ENCODE assay signal across 1 cellular context in genomic region chr17:57130708-57131461, GRCh38.
TF ChIP-seq lines count a peak whose summit lies in the region.

No MANE protein-coding gene starts in this region.

TF ChIP-seq in K562, 482 proteins besides CTCF, POLR2A, EP300 and RAD21 (continued from another document and continues in another):
- TF ChIP-seq TSHZ1 (CRISPR knock-in tag; IDR thresholded peaks at IDR 0.05) (no peak), ZBTB12 (CRISPR knock-in tag; IDR thresholded peaks at IDR 0.05) (no peak), HDAC3 (IDR thresholded peaks at IDR 0.05; ENCODE audit: borderline replicate concordance, partially characterized antibody) (no peak), HINFP (tag; conservative IDR thresholded peaks at IDR 0.05; ENCODE audit: low read depth) (no peak), ZZZ3 (IDR thresholded peaks at IDR 0.05) (no peak), NELFE (IDR thresholded peaks at IDR 0.05; ENCODE audit: insufficient read depth, insufficient read length) (no peak), IFI16 (CRISPR knock-in tag; IDR thresholded peaks at IDR 0.05) (no peak), SLC30A9 (CRISPR knock-in tag; IDR thresholded peaks at IDR 0.05) (no peak), DPF2 (IDR thresholded peaks at IDR 0.05) (no peak), ZHX1 (conservative IDR thresholded peaks at IDR 0.05; ENCODE audit: low read length) (no peak), ZBTB9 (CRISPR knock-in tag; IDR thresholded peaks at IDR 0.05) (no peak), PHF20 (IDR thresholded peaks at IDR 0.05; ENCODE audit: partially characterized antibody) (no peak), HDAC8 (tag; IDR thresholded peaks at IDR 0.05) (no peak), FIP1L1 (IDR thresholded peaks at IDR 0.05; ENCODE audit: low read depth, low read length, poor library complexity, severe bottlenecking) (no peak), ARID3B (CRISPR knock-in tag; IDR thresholded peaks at IDR 0.05; ENCODE audit: borderline replicate concordance) (no peak), STAG1 (CRISPR knock-in tag; IDR thresholded peaks at IDR 0.05; ENCODE audit: borderline replicate concordance) (peak; percentile 68; the same call in 1 of the 2 replicates), EGR1 (conservative IDR thresholded peaks at IDR 0.05) (no peak), EZH2 (IDR thresholded peaks at IDR 0.05; ENCODE audit: borderline replicate concordance, low read depth, low read length) (no peak), ZFX (CRISPR knock-in tag; IDR thresholded peaks at IDR 0.05) (no peak), SMARCE1 (IDR thresholded peaks at IDR 0.05) (no peak), CREM (IDR thresholded peaks at IDR 0.05; ENCODE audit: low read depth) (peak; percentile 37; the same call in 1 of the 2 replicates), KLF1 (tag; IDR thresholded peaks at IDR 0.05) (no peak), FOXP1 (CRISPR knock-in tag; IDR thresholded peaks at IDR 0.05) (no peak), CEBPB (tag; IDR thresholded peaks at IDR 0.05) (peak; percentile 53), FOXK2 (conservative IDR thresholded peaks at IDR 0.05 in 1 of 2, IDR thresholded peaks at IDR 0.05 in 1 of 2; ENCODE audit: low read depth in 2 of 2) (no peak), ZNF354B (CRISPR knock-in tag; IDR thresholded peaks at IDR 0.05) (no peak), SMC3 (conservative IDR thresholded peaks at IDR 0.05; ENCODE audit: insufficient read depth, low read depth, low read length) (peak; percentile 79), FOXA3 (CRISPR knock-in tag; conservative IDR thresholded peaks at IDR 0.05 in 1 of 2, IDR thresholded peaks at IDR 0.05 in 1 of 2) (no peak), NUFIP1 (IDR thresholded peaks at IDR 0.05; ENCODE audit: partially characterized antibody) (no peak), ZFP1 (CRISPR knock-in tag; IDR thresholded peaks at IDR 0.05) (no peak), ZNF609 (CRISPR knock-in tag; IDR thresholded peaks at IDR 0.05; ENCODE audit: borderline replicate concordance) (no peak), ETS2 (tag; IDR thresholded peaks at IDR 0.05; ENCODE audit: borderline replicate concordance, poor library complexity, severe bottlenecking) (no peak), BHLHE40 (IDR thresholded peaks at IDR 0.05; ENCODE audit: low read length) (0 out of 2 replicates have a peak, but pooled peaks have one; percentile 9), CAMTA2 (CRISPR knock-in tag; conservative IDR thresholded peaks at IDR 0.05) (no peak), DEAF1 (CRISPR knock-in tag; IDR thresholded peaks at IDR 0.05) (peak; percentile 43; the same call in 1 of the 2 replicates), FOXA1 (IDR thresholded peaks at IDR 0.05; ENCODE audit: borderline replicate concordance) (no peak), HLTF (IDR thresholded peaks at IDR 0.05) (no peak), PKNOX1 (IDR thresholded peaks at IDR 0.05) (no peak), ELK1 (CRISPR knock-in tag; IDR thresholded peaks at IDR 0.05) (no peak)
